In the genomic region with DNA sequence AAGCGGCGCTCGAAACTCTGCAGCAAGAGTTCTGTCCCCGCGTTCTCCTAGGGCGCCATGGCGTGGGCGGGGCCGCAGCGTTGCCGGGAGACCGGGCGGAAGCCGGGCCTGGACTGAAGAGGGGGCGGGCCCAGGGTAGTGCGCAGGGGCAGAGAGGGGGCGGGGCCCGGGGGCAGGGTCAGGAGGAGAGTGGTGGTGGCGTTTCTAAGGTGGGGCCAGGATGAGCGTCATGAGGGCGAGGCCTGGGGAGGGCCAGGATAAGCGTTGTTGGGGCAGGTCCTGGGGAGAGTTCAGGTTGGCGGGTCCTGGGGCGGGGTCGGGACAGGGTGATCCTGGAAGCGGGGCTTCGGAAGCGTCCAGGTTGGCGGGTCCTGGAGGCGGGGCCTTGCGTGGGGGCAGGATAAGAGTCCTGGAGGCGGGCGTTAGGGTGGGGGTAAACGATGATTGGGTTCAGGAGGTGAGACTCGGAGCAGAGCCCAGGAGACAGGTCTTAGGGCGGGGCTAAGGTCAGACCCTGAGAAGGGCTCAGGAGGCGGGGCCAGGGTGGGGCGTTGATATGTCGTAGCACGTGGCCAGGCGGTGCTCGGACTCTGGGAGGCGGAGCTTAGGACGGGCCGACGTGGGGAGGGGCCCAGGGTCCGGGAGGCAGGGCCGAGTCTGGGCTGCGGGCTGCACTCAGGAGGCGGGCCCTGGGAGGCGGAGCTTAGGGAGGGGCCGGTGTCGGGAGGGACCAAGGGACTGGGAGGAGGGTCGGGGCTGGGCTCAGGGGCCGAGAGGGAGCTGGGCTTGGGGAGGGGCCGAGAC, we compare ENCODE assay signal across 8 cellular contexts.
DNase-seq lines count a peak whose midpoint lies in the region; ATAC-seq, FAIRE-seq and TF ChIP-seq lines count a peak whose summit lies in the region.
"Not testable (repeated sequence)": the region's sequence is repeated elsewhere in the genome, so short reads cannot be mapped to it uniquely, and the experiment has no call there.

No MANE protein-coding gene starts in this region.

- TF ChIP-seq CTCF in AG09319 (IDR thresholded peaks at IDR 0.05; ENCODE audit: low read depth, low read length); kidney (IDR thresholded peaks at IDR 0.05; ENCODE audit: borderline replicate concordance, extremely low read depth, insufficient read depth): not testable (repeated sequence)

- H3K36me3 ChIP-seq in kidney (ENCODE audit: control insufficient read depth in 1 of 2, insufficient read depth in 2 of 2, low read length in 2 of 2): not testable (repeated sequence)

- intact Hi-C loops in kidney (cut with DNase I): not testable (repeated sequence)

- H3K9ac ChIP-seq in kidney (ENCODE audit: low read length in 2 of 2): peak overlapping the region in 1 of 2 donors; percentile 58

- DNase-seq in AG09319 (ENCODE audit: extremely low read depth, low read depth) (peak; percentile 97), NCI-H446 (lab: John Stamatoyannopoulos, UW) (peak; percentile 86 to 94), cerebellum (ENCODE audit: low spot score) (peak; percentile 92), kidney (peak; percentile 100)
- DNase-seq in activated CD4-positive, alpha-beta T cell treated with anti-CD3 and anti-CD28 coated beads for 1 hour: peak; percentile 97
- DNase-seq in stimulated activated CD4-positive, alpha-beta T cell treated with anti-CD3 and anti-CD28 coated beads, Interleukin-15, amount 100 ng/mL, for 24 hours: peak; percentile 99

- peak; percentile 100 for ATAC-seq in GM19035 (IDR thresholded peaks at IDR 0.05; ENCODE audit: unreplicated experiment)
- ATAC-seq in HG03354 (IDR thresholded peaks at IDR 0.05; ENCODE audit: poor library complexity, severe bottlenecking, unreplicated experiment): peak; percentile 99

- peak overlapping the region; percentile 67 to 69 for H3K4me3 ChIP-seq in kidney (ENCODE audit: low read length in 2 of 2)

- not testable (repeated sequence) for H3K9me3 ChIP-seq in kidney (ENCODE audit: control insufficient read depth in 1 of 2, low read length in 2 of 2)

- peak overlapping the region; percentile 65 to 71 for H3K27ac ChIP-seq in kidney (ENCODE audit: low read depth in 2 of 2, low read length in 2 of 2)

- peak; percentile 89 for FAIRE-seq in kidney (lab: Jason Lieb, UNC)

- not testable (repeated sequence) for H3K4me1 ChIP-seq in kidney (ENCODE audit: control insufficient read depth in 1 of 2, insufficient read depth in 1 of 2, low read depth in 1 of 2, low read length in 2 of 2)

Comparison
In these comparisons a context has a peak if more than half of its experiments do, and no peak if none do; other contexts are left out.
1. Peak in every context shown above with its lines: DNase-seq, ATAC-seq, H3K4me3 ChIP-seq and H3K27ac ChIP-seq.